ENCODE assay signal across 1 cellular context in the genomic region with DNA sequence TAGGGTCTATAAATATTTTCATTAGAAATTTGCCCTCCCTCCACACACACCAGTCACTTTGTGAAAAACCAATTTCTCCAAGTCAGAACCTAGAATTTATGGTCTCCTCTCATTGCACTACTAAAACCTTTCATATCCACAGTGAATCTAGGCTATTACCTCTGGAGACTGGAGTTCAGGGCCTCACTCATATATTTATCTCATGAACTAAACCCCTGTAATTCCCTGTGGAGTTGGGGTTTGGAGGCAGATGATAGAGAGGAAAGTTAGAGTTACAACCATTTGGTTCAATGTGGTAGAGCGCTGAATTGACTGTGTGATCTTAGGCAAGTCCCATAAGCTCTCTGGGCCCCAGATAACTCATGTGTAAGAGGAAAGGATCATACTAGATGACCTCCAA.
TF ChIP-seq lines count a peak whose summit lies in the region.

No MANE protein-coding gene starts in this region.

TF ChIP-seq in IMR-90, 13 proteins besides CTCF, POLR2A, EP300 and RAD21:
- TF ChIP-seq CEBPB (IDR thresholded peaks at IDR 0.05; ENCODE audit: low read depth, low read length) = no peak
- no peak for TF ChIP-seq FOS (IDR thresholded peaks at IDR 0.05; ENCODE audit: low read depth, low read length)
- TF ChIP-seq, protein P1, sequence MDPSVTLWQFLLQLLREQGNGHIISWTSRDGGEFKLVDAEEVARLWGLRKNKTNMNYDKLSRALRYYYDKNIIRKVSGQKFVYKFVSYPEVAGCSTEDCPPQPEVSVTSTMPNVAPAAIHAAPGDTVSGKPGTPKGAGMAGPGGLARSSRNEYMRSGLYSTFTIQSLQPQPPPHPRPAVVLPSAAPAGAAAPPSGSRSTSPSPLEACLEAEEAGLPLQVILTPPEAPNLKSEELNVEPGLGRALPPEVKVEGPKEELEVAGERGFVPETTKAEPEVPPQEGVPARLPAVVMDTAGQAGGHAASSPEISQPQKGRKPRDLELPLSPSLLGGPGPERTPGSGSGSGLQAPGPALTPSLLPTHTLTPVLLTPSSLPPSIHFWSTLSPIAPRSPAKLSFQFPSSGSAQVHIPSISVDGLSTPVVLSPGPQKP (IDR thresholded peaks at IDR 0.05; ENCODE audit: borderline replicate concordance, low read depth, low read length) = no peak
- no peak for TF ChIP-seq MAZ (IDR thresholded peaks at IDR 0.05; ENCODE audit: borderline replicate concordance, low read depth, low read length)
- no peak for TF ChIP-seq RCOR1 (IDR thresholded peaks at IDR 0.05; ENCODE audit: insufficient replicate concordance, low read length)
- TF ChIP-seq NFE2L2 (IDR thresholded peaks at IDR 0.05; ENCODE audit: low read depth, low read length) = no peak
- TF ChIP-seq RFX5 (IDR thresholded peaks at IDR 0.05; ENCODE audit: low read depth, low read length) = no peak
- TF ChIP-seq SMC3 (IDR thresholded peaks at IDR 0.05; ENCODE audit: low read depth, low read length) = no peak
- TF ChIP-seq MAFK (IDR thresholded peaks at IDR 0.05; ENCODE audit: low read depth, low read length) = no peak
- TF ChIP-seq BHLHE40 (IDR thresholded peaks at IDR 0.05; ENCODE audit: low read depth, low read length) = no peak
- TF ChIP-seq CHD1 (IDR thresholded peaks at IDR 0.05; ENCODE audit: low read depth, low read length) = no peak
- TF ChIP-seq MXI1 (IDR thresholded peaks at IDR 0.05; ENCODE audit: borderline replicate concordance, low read depth, low read length) = no peak
- TF ChIP-seq, protein P2, sequence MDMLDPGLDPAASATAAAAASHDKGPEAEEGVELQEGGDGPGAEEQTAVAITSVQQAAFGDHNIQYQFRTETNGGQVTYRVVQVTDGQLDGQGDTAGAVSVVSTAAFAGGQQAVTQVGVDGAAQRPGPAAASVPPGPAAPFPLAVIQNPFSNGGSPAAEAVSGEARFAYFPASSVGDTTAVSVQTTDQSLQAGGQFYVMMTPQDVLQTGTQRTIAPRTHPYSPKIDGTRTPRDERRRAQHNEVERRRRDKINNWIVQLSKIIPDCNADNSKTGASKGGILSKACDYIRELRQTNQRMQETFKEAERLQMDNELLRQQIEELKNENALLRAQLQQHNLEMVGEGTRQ (IDR thresholded peaks at IDR 0.05; ENCODE audit: low read depth, low read length) = no peak
